22 cellular contexts compared by ENCODE assay signal in genomic region chr16:77514500-77515225, GRCh38.
DNase-seq lines count a peak whose midpoint lies in the region; ATAC-seq lines count a peak whose summit lies in the region.
"Had no signal": no experiment of that assay in that cellular context is flagged by ENCODE, and none has a peak within 500 bp of the region (broad histone marks: within the 10 kb centered on the region; RNA-seq: fewer than 3 reads in every experiment).

No MANE protein-coding gene starts in this region.

- ATAC-seq in HG02588 (IDR thresholded peaks at IDR 0.05; ENCODE audit: unreplicated experiment) = peak; percentile 62
- ATAC-seq in HG02973 (IDR thresholded peaks at IDR 0.05; ENCODE audit: unreplicated experiment) = peak; percentile 68
- ATAC-seq: HCT116, HepG2, K562, Panc1 had no signal

- DNase-seq in Ammon's horn (ENCODE audit: low spot score) = peak; percentile 10
- DNase-seq in cerebellar cortex (ENCODE audit: low spot score) = peak; percentile 6
- DNase-seq in NCI-H1436 (lab: John Stamatoyannopoulos, UW) = no peak
- no peak for DNase-seq in HuH-7.5 (ENCODE audit: low spot score)
- DNase-seq in SK-N-DZ (ENCODE audit: low spot score) = no peak
- DNase-seq in central memory CD4-positive, alpha-beta T cell = no peak
- DNase-seq: 8988T; ACHN; CD4-positive, CD25-positive, alpha-beta regulatory T cell; DMS153; DND-41; NCI-H1105 treated with DMSO at 0.1 percent for 48 hours; NCI-H2029; NCI-H446; NCI-H524 treated with DMSO at 0.1 percent for 48 hours; SHP77 had no signal

Comparison
In these comparisons a context has a peak if more than half of its experiments do, and no peak if none do; other contexts are left out.
1. DNase-seq: peak in Ammon's horn (single experiment) and cerebellar cortex (single experiment); none in NCI-H1436 (single experiment), HuH-7.5 (single experiment), SK-N-DZ (single experiment) and central memory CD4-positive, alpha-beta T cell (single experiment).